Comparison of ENCODE assay signal across 21 cellular contexts in genomic region chr5:84239509-84239908, GRCh38.
DNase-seq lines count a peak whose midpoint lies in the region; ATAC-seq, FAIRE-seq and TF ChIP-seq lines count a peak whose summit lies in the region.
"Had no signal": no experiment of that assay in that cellular context is flagged by ENCODE, and none has a peak within 500 bp of the region (broad histone marks: within the 10 kb centered on the region; RNA-seq: fewer than 3 reads in every experiment).

No MANE protein-coding gene starts in this region.

- DNase-seq in EH (ENCODE audit: low read depth) (peak; percentile 63), PC-3 (peak; percentile 73), endothelial cell of umbilical vein (ENCODE audit: low read depth, low spot score) (no peak), non-pigmented ciliary epithelial cell (ENCODE audit: low read depth) (peak; percentile 45), NCI-H345 treated with DMSO at 0.1 percent for 48 hours (lab: John Stamatoyannopoulos, UW; ENCODE audit: unreplicated experiment) (no peak), NCI-H187 treated with DMSO at 0.1 percent for 48 hours (lab: John Stamatoyannopoulos, UW) (no peak)
- no peak for DNase-seq in stimulated activated CD4-positive, alpha-beta T cell treated with anti-CD3 and anti-CD28 coated beads, Interleukin-12 subunit alpha, Interleukin-12 subunit beta, amount 100 ng/mL, for 4 hours
- DNase-seq in stimulated activated CD4-positive, alpha-beta T cell treated with anti-CD3 and anti-CD28 coated beads, Interleukin-15, amount 100 ng/mL, for 24 hours, result no peak
- DNase-seq: activated CD4-positive, CD25-positive, alpha-beta regulatory T cell; activated CD8-positive, alpha-beta memory T cell treated with anti-CD3 and anti-CD28 coated beads, Interleukin-2, amount 50 U/mL, for 4 hours; activated naive CD4-positive, alpha-beta T cell treated with Interleukin-2 at 50 U/mL for 16 hours; caudate nucleus; CD4-positive, alpha-beta memory T cell; left lung; naive thymus-derived CD8-positive, alpha-beta T cell; NCI-H1092 treated with DMSO at 0.1 percent for 48 hours; NCI-H2227 treated with DMSO at 0.1 percent for 48 hours; stimulated activated CD4-positive, alpha-beta T cell treated with anti-CD3 and anti-CD28 coated beads, Interleukin-4, amount 100 ng/mL, for 1 hour had no signal

- peaks cover 40% of the 10 kb centered on the region for H3K4me1 ChIP-seq in PC-3 (ENCODE audit: insufficient read depth, low read length)
- peaks cover 3% of the 10 kb centered on the region for H3K4me1 ChIP-seq in endothelial cell of umbilical vein (ENCODE audit: control insufficient read depth, extremely low read depth, insufficient read depth, low read length)
- H3K4me1 ChIP-seq: left lung had no signal

- H3K9ac ChIP-seq in PC-3 (ENCODE audit: low read length) (no peak overlapping the region), endothelial cell of umbilical vein (replicated peaks; ENCODE audit: extremely low read depth, insufficient read depth, low read length) (no peak overlapping the region)

- dilution Hi-C loops in endothelial cell of umbilical vein (cut with MboI; ENCODE audit: extremely low pct_ligation_motif_present, low sequenced_read_pairs), result no loop called here

- FAIRE-seq in endothelial cell of umbilical vein (lab: Jason Lieb, UNC), result no peak
- FAIRE-seq: endometrium had no signal

- H3K79me2 ChIP-seq in PC-3 (ENCODE audit: low read length), result no peaks in the 10 kb centered on the region
- H3K79me2 ChIP-seq in endothelial cell of umbilical vein (ENCODE audit: control insufficient read depth, insufficient read depth, low read length), result no peaks in the 10 kb centered on the region

- peak overlapping the region; percentile 33; the same call in 1 of the 2 replicates for H3K27ac ChIP-seq in PC-3 (ENCODE audit: low read length)
- no peak overlapping the region for H3K27ac ChIP-seq in endothelial cell of umbilical vein (ENCODE audit: insufficient read depth, low read depth, low read length)
- H3K27ac ChIP-seq: left lung, SK-N-MC, tibial nerve had no signal

- no peak for TF ChIP-seq POLR2A in endothelial cell of umbilical vein (IDR thresholded peaks at IDR 0.05; ENCODE audit: low read depth, low read length)

- H3K27me3 ChIP-seq in PC-3 (ENCODE audit: low read length) (no peaks in the 10 kb centered on the region), endothelial cell of umbilical vein (ENCODE audit: control insufficient read depth in 2 of 2, insufficient read depth in 2 of 2, low read length in 2 of 2) (no peaks in the 10 kb centered on the region)
- H3K27me3 ChIP-seq: left lung, tibial nerve had no signal

- H2AFZ ChIP-seq in PC-3 (ENCODE audit: low read length), result no peak overlapping the region
- no peak overlapping the region for H2AFZ ChIP-seq in endothelial cell of umbilical vein (ENCODE audit: low read depth, low read length)

- intact Hi-C loops in PC-3 (cut with micrococcal nuclease) (loop anchor here (2.0 kb wide), 1 partner anchor 109 kb away; no protein-coding TSS in a partner anchor), endothelial cell of umbilical vein (cut with micrococcal nuclease) (no loop called here)

- no peaks in the 10 kb centered on the region for H3K9me1 ChIP-seq in endothelial cell of umbilical vein (replicated peaks; ENCODE audit: control insufficient read depth, extremely low read depth, insufficient read depth, low read length)

- H3F3A ChIP-seq in PC-3 (ENCODE audit: low read length, unreplicated experiment), result no peaks in the 10 kb centered on the region

- H3K36me3 ChIP-seq in PC-3 (ENCODE audit: low read depth, low read length), result no peaks in the 10 kb centered on the region
- no peaks in the 10 kb centered on the region for H3K36me3 ChIP-seq in endothelial cell of umbilical vein (ENCODE audit: control insufficient read depth in 2 of 2, extremely low read depth in 1 of 2, insufficient read depth in 2 of 2, low read length in 2 of 2)
- H3K36me3 ChIP-seq: left lung, tibial nerve had no signal

- H3K9me3 ChIP-seq in PC-3 (ENCODE audit: low read length), result no peaks in the 10 kb centered on the region
- H3K9me3 ChIP-seq in endothelial cell of umbilical vein (replicated peaks; ENCODE audit: control insufficient read depth, insufficient read depth, low read length), result no peaks in the 10 kb centered on the region
- H3K9me3 ChIP-seq: left lung, tibial nerve had no signal

- H3K9me2 ChIP-seq in PC-3 (replicated peaks; ENCODE audit: low read length), result no peaks in the 10 kb centered on the region

- POLR2A ChIA-PET in PC-3 (lab: Charles Lee; ENCODE audit: unreplicated experiment) (no interaction called here), endothelial cell of umbilical vein (lab: Charles Lee) (no interaction called here)

- H4K20me1 ChIP-seq in PC-3 (ENCODE audit: low read length) (no peaks in the 10 kb centered on the region), endothelial cell of umbilical vein (replicated peaks; ENCODE audit: control insufficient read depth, extremely low read depth, insufficient read depth, low read length) (no peaks in the 10 kb centered on the region)

- CTCF ChIA-PET in PC-3 (lab: Charles Lee) (no interaction called here), endothelial cell of umbilical vein (lab: Charles Lee) (interaction anchor here (1.0 to 1.3 kb wide), 4 partner anchors 9 to 142 kb away, joined by 3 to 4 read pairs (median 3); no protein-coding TSS in a partner anchor)

- peak; percentile 80 for ATAC-seq in PC-3
- ATAC-seq: left lung; naive thymus-derived CD8-positive, alpha-beta T cell had no signal

- TF ChIP-seq CTCF in PC-3 (conservative IDR thresholded peaks at IDR 0.05; ENCODE audit: low read depth, low read length) (no peak), endothelial cell of umbilical vein (IDR thresholded peaks at IDR 0.05; ENCODE audit: extremely low read depth in 1 of 2, insufficient read depth in 1 of 2, low read depth in 1 of 2, low read length in 2 of 2) (no peak)

- H3K4me3 ChIP-seq in PC-3 (ENCODE audit: low read length) (peak overlapping the region; percentile 32; the same call in 1 of the 2 replicates), endothelial cell of umbilical vein (replicated peaks in 1 of 3; ENCODE audit: insufficient read depth in 1 of 3, low read depth in 1 of 3, low read length in 3 of 3) (no peak overlapping the region)
- H3K4me3 ChIP-seq: left lung, SK-N-MC, tibial nerve had no signal

- BruUV-seq in PC-3 (replicated peaks; lab: Mats Ljungman, UMichigan) (no TSS peak), endothelial cell of umbilical vein (replicated peaks; lab: Mats Ljungman, UMichigan) (no TSS peak)

- peak overlapping the region; percentile 81 for H3K4me2 ChIP-seq in PC-3 (ENCODE audit: low read length)
- H3K4me2 ChIP-seq in endothelial cell of umbilical vein (ENCODE audit: insufficient read depth, low read length), result no peak overlapping the region

TF ChIP-seq in endothelial cell of umbilical vein, 7 proteins besides CTCF, POLR2A, EP300 and RAD21:
- TF ChIP-seq FOS (IDR thresholded peaks at IDR 0.05; ENCODE audit: borderline replicate concordance, insufficient read depth, low read length) (no peak), GATA2 (IDR thresholded peaks at IDR 0.05; ENCODE audit: insufficient read depth, insufficient read length, low read depth, low read length) (peak; percentile 33), POLR2AphosphoS5 (IDR thresholded peaks at IDR 0.05; ENCODE audit: insufficient read depth, low read depth, low read length) (no peak), JUN (IDR thresholded peaks at IDR 0.05; ENCODE audit: borderline replicate concordance, insufficient read depth, insufficient read length, low read depth) (no peak), EZH2 (IDR thresholded peaks at IDR 0.05; ENCODE audit: borderline replicate concordance, low read depth, low read length, severe bottlenecking) (no peak)
- TF ChIP-seq, protein P1, sequence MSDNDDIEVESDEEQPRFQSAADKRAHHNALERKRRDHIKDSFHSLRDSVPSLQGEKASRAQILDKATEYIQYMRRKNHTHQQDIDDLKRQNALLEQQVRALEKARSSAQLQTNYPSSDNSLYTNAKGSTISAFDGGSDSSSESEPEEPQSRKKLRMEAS (IDR thresholded peaks at IDR 0.05; ENCODE audit: insufficient read depth, insufficient read length), result no peak

Comparison
In these comparisons a context has a peak if more than half of its experiments do, and no peak if none do; other contexts are left out.
1. DNase-seq: peak in EH (single experiment), PC-3 (single experiment) and non-pigmented ciliary epithelial cell (single experiment); none in endothelial cell of umbilical vein (single experiment), stimulated activated CD4-positive, alpha-beta T cell treated with anti-CD3 and anti-CD28 coated beads, Interleukin-12 subunit alpha, Interleukin-12 subunit beta, amount 100 ng/mL, for 4 hours (single experiment), stimulated activated CD4-positive, alpha-beta T cell treated with anti-CD3 and anti-CD28 coated beads, Interleukin-15, amount 100 ng/mL, for 24 hours (single experiment), NCI-H345 treated with DMSO at 0.1 percent for 48 hours (single experiment) and NCI-H187 treated with DMSO at 0.1 percent for 48 hours (single experiment).